ENCODE assay signal across 20 cellular contexts in the genomic region with DNA sequence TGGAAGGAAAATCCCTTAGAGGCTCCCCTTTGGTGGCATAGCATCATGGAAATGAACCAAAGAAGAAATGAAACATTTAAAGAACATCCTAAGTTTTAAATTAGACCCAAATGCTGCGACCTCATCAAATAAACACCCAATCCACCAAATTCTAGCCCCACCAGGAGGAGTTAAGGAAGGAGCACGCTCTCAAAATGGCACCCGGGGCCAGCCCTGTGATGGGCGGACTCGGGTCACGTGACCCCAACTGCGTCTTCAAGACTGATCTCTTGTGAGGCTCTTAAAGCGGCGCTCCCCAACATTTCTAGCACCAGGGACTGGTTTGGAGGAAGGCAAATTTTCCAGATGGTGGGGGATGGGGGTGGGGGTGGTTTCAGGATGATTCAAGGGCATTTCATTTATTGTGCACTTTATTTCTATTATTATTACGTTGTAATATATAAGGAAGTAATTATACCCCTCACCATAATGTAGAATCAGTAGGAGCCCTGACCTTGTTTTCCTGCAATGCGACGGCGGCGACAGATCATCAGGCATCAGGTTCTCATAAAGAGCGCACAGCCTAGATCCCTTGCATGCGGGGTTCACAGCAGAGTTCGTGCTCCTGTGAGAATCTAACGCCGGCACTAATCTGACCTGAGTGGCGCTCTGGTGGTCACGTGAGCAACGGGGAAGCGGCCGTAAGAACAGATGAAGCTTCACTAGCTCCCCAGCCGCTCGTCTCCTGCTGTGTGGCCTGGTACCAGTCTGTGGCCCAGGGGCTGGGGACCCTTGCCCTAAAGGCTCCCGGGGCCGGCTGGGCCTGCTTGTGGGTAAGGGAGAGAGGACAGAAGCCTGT. TPM values are rescaled to one million over a fixed set of nuclear protein-coding genes. Genes with fewer than 3 reads are reported as not detected.
DNase-seq lines count a peak whose midpoint lies in the region; ATAC-seq, FAIRE-seq and TF ChIP-seq lines count a peak whose summit lies in the region.
"Had no signal": no experiment of that assay in that cellular context is flagged by ENCODE, and none has a peak within 500 bp of the region (broad histone marks: within the 10 kb centered on the region; RNA-seq: fewer than 3 reads in every experiment).

No MANE protein-coding gene starts in this region.

- POLR2A ChIA-PET in K562 (lab: Yijun Ruan, JAX): interaction anchor here (0.7 to 1.0 kb wide), 2 partner anchors 9 kb away, joined by 3 read pairs; no protein-coding TSS in a partner anchor

- TF ChIP-seq EP300 in Ishikawa (IDR thresholded peaks at IDR 0.05; ENCODE audit: borderline replicate concordance): no peak
- TF ChIP-seq EP300 in K562 (IDR thresholded peaks at IDR 0.05; ENCODE audit: low read length): peak; percentile 6; the same call in 1 of the 2 replicates

- H3K36me3 ChIP-seq in BE2C (no peaks in the 10 kb centered on the region), K562 (ENCODE audit: control insufficient read depth, insufficient read depth, low read length) (no peaks in the 10 kb centered on the region)
- H3K36me3 ChIP-seq: esophagus muscularis mucosa, heart left ventricle had no signal

- H3K27me3 ChIP-seq in BE2C (no peaks in the 10 kb centered on the region), K562 (ENCODE audit: control insufficient read depth in 2 of 2, insufficient read depth in 2 of 2, low read length in 2 of 2) (peaks cover 0 to 9% of the 10 kb centered on the region in 2 experiments; a peak in 3 of 5 replicates)

- TF ChIP-seq RAD21 in Ishikawa (IDR thresholded peaks at IDR 0.05; ENCODE audit: low read depth) (no peak), K562 (CRISPR knock-in tag; conservative IDR thresholded peaks at IDR 0.05 in 1 of 2, IDR thresholded peaks at IDR 0.05 in 1 of 2) (no peak)

- no peaks in the 10 kb centered on the region for H3K9me3 ChIP-seq in BE2C
- H3K9me3 ChIP-seq in K562 (replicated peaks; ENCODE audit: control insufficient read depth, insufficient read depth, low read depth, low read length): peaks cover 4% of the 10 kb centered on the region; the same call in 1 of the 2 replicates

- H3K4me3 ChIP-seq in BE2C (ENCODE audit: low read depth, low read length) (0 out of 2 replicates have a peak overlapping the region, but pooled peaks have one; percentile 20), K562 (0 out of 2 replicates have a peak overlapping the region, but pooled peaks have one; percentile 5)
- H3K4me3 ChIP-seq: esophagus muscularis mucosa, heart left ventricle had no signal

- H4K20me1 ChIP-seq in K562 (replicated peaks; ENCODE audit: control insufficient read depth, insufficient read depth, low read length): no peaks in the 10 kb centered on the region

- TF ChIP-seq CTCF in BE2C (IDR thresholded peaks at IDR 0.05; ENCODE audit: low read depth, low read length) (no peak), K562 (IDR thresholded peaks at IDR 0.05 in 2 of 3, conservative IDR thresholded peaks at IDR 0.05 in 1 of 3; ENCODE audit: insufficient read depth in 2 of 3, low read depth in 1 of 3, low read length in 3 of 3) (no peak)

- H2AFZ ChIP-seq in K562 (ENCODE audit: low read depth, low read length): peak overlapping the region; percentile 91

- H3K27ac ChIP-seq in K562 (ENCODE audit: extremely low read depth, low read depth, low read length): peak overlapping the region; percentile 68
- H3K27ac ChIP-seq: esophagus muscularis mucosa, heart left ventricle had no signal

- no peak for TF ChIP-seq POLR2A in K562 (conservative IDR thresholded peaks at IDR 0.05)

- intact Hi-C loops in K562 (cut with micrococcal nuclease): no loop called here

- no peaks in the 10 kb centered on the region for H3K4me1 ChIP-seq in BE2C
- peaks cover 12 to 23% of the 10 kb centered on the region in 2 experiments for H3K4me1 ChIP-seq in K562 (replicated peaks in 1 of 2; ENCODE audit: control insufficient read depth in 2 of 2, insufficient read depth in 2 of 2, low read length in 2 of 2)
- H3K4me1 ChIP-seq: esophagus muscularis mucosa had no signal

- no peaks in the 10 kb centered on the region for H3K9me1 ChIP-seq in K562 (ENCODE audit: control insufficient read depth, insufficient read depth, low read length)

- peak overlapping the region; percentile 54 for H3K4me2 ChIP-seq in K562 (ENCODE audit: insufficient read depth, low read length)

- CTCF ChIA-PET in K562 (lab: Yijun Ruan, JAX; ENCODE audit: low intra/inter-chr PET ratio): no interaction called here

- in situ Hi-C loops in K562 (cut with MboI): no loop called here

- 40% methylated on average over 26 of the region's 28 CpGs for WGBS in K562 (ENCODE audit: insufficient coverage, low coverage, missing lambda C conversion rate)

- no peak for FAIRE-seq in K562 (lab: Jason Lieb, UNC)

- peak; percentile 93 for ATAC-seq in K562
- ATAC-seq: heart left ventricle; stimulated activated memory B cell treated with anti-CD40 and anti-IgM and Interleukin-4, amounts not matched to agents 10 μg/mL and 1 μg/mL and 100 μg/mL, for 72 hours had no signal

- H3K9ac ChIP-seq in K562 (ENCODE audit: insufficient read depth in 1 of 2, low read depth in 2 of 2, low read length in 2 of 2): peak overlapping the region in 1 of 2 experiments; percentile 57; a peak in 3 of 4 replicates

- peaks cover 6% of the 10 kb centered on the region; the same call in 2 of the 3 replicates for H3K79me2 ChIP-seq in K562 (ENCODE audit: control insufficient read depth, insufficient read depth, low read length)

- BruUV-seq in K562 (replicated peaks; lab: Mats Ljungman, UMichigan): TSS peak; percentile 56

- DNase-seq in BE2C (peak; percentile 20), NCI-H82 (lab: John Stamatoyannopoulos, UW) (peak; percentile 68), K562 (ENCODE audit: extremely low read depth in 1 of 4, low spot score in 3 of 4) (peak; percentile 77 to 86 (median 80)), T-helper 9 cell (no peak), NCI-H187 treated with DMSO at 0.1 percent for 48 hours (lab: John Stamatoyannopoulos, UW) (no peak), T-helper 1 cell (no peak)
- DNase-seq in activated CD4-positive, alpha-beta T cell treated with anti-CD3 and anti-CD28 coated beads, Interleukin-2, amount 50 U/mL, for 1 hour: no peak
- DNase-seq: activated CD8-positive, alpha-beta memory T cell treated with anti-CD3 and anti-CD28 coated beads for 24 hours; heart left ventricle; midbrain; NCI-H1048; occipital lobe had no signal

TF ChIP-seq in Ishikawa, 13 proteins besides CTCF, POLR2A, EP300 and RAD21:
- TF ChIP-seq, protein P1, sequence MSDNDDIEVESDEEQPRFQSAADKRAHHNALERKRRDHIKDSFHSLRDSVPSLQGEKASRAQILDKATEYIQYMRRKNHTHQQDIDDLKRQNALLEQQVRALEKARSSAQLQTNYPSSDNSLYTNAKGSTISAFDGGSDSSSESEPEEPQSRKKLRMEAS (IDR thresholded peaks at IDR 0.05): no peak
- TF ChIP-seq, protein P2, sequence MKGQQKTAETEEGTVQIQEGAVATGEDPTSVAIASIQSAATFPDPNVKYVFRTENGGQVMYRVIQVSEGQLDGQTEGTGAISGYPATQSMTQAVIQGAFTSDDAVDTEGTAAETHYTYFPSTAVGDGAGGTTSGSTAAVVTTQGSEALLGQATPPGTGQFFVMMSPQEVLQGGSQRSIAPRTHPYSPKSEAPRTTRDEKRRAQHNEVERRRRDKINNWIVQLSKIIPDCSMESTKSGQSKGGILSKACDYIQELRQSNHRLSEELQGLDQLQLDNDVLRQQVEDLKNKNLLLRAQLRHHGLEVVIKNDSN (IDR thresholded peaks at IDR 0.05): peak; percentile 73
TF ChIP-seq in Ishikawa: peak in this region for 1.

RNA-seq across cellular contexts. Expression of a gene that starts 55.3 kb away (rescaled TPM):
- polyA plus RNA-seq in BE2C (2012; ENCODE audit: insufficient read depth, insufficient read length, low read depth): not detected
- 0.39 TPM in 1 of 2 replicates, not detected in the other for total RNA-seq in K562 (2011; cell fraction: chromatin; rRNA removed; ENCODE audit: low replicate concordance)
- total RNA-seq in K562 (2011; cell fraction: nucleolus; rRNA removed): 0.17 and 0.26 TPM in 2 replicates
- 0.44 TPM in 1 of 2 replicates, not detected in the other for total RNA-seq in K562 (2011; cell fraction: nucleoplasm; rRNA removed)
- total RNA-seq in K562 (2014; rRNA removed) (not detected in 2 replicates), K562 (2014; rRNA removed; fragmentation: Illumina TruSeq; extraction: Trizol) (not detected in 2 replicates), K562 (2015; rRNA removed; fragmentation: Illumina TruSeq; extraction: Trizol) (not detected in 2 replicates), K562 (2021) (not detected in 2 replicates)
- polyA plus RNA-seq in K562 (2011; rRNA removed) (0.07 TPM in 1 of 2 replicates, not detected in the other), K562 (2014; fragmentation: Illumina TruSeq; extraction: Trizol) (not detected in 2 replicates), K562 (2014; fragmentation: Nextera tagmentation; extraction: Ambion mirVana) (not detected), K562 (2014; rRNA removed) (0.07 TPM in 1 of 2 replicates, not detected in the other)
- 0.09 TPM in 1 of 2 replicates, not detected in the other for polyA plus RNA-seq in K562 (2011; cell fraction: cytosol; rRNA removed)
- 0.08 and 0.28 TPM in 2 replicates for polyA plus RNA-seq in K562 (2011; cell fraction: nucleus; rRNA removed)
- polyA plus RNA-seq in K562 (2012): 0.05 and 0.08 TPM in 2 replicates
- not detected in 2 replicates for polyA minus RNA-seq in K562 (2011; rRNA and poly(A)+ RNA removed)
- not detected in 2 replicates for polyA minus RNA-seq in K562 (2011; cell fraction: cytosol; rRNA and poly(A)+ RNA removed)
- not detected in 2 replicates for polyA minus RNA-seq in K562 (2011; cell fraction: nucleus; rRNA and poly(A)+ RNA removed)
- total RNA-seq: dermis microvascular lymphatic vessel endothelial cell, esophagus muscularis mucosa, heart left ventricle, kidney epithelial cell, occipital lobe, skeletal muscle tissue, urinary bladder had no signal
- polyA plus RNA-seq: AG04450, heart left ventricle had no signal

Comparison
In these comparisons a context has a peak if more than half of its experiments do, and no peak if none do; other contexts are left out.
1. DNase-seq: peak in BE2C (single experiment), NCI-H82 (single experiment) and K562 (4 of 4); none in activated CD4-positive, alpha-beta T cell treated with anti-CD3 and anti-CD28 coated beads, Interleukin-2, amount 50 U/mL, for 1 hour (single experiment), T-helper 9 cell (single experiment), NCI-H187 treated with DMSO at 0.1 percent for 48 hours (single experiment) and T-helper 1 cell (0 of 5).